In the genomic region with DNA sequence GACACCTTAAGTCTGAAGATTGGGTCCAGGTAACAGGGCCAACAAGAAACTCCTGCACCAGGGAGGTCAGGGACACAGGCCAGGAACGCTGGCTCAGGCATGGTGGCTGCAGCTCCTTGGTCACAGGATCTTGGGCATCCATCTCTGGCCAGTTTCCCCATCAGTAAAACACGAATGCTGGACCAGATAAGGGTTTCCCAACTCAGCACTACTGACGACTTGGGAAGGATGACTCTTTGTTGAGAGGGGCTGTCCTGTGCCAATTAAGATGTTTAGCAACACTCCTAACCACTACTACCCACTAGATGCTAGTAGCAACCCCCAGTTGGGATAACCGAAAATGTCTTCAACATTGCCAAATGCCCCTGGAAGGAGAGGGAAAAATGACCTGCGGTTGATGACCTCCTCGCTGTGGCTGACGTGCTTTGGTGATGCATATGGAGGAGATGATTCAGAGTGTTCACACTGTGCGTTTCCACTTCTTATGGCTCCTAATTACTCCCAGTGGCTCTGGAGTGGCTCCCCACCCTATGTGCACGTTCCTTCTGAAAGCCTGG, we compare ENCODE assay signal across 21 cellular contexts.
"Had no signal": no experiment of that assay in that cellular context is flagged by ENCODE, and none has a peak within 500 bp of the region (broad histone marks: within the 10 kb centered on the region; RNA-seq: fewer than 3 reads in every experiment).

No MANE protein-coding gene starts in this region.

- H3K4me3 ChIP-seq: adrenal gland, ascending aorta, heart left ventricle, pancreas, psoas muscle, tibial artery had no signal

- H3K27me3 ChIP-seq: adrenal gland, ascending aorta, pancreas had no signal

- DNase-seq: activated CD4-positive, alpha-beta T cell treated with anti-CD3 and anti-CD28 coated beads for 1 hour; activated CD8-positive, alpha-beta memory T cell treated with anti-CD3 and anti-CD28 coated beads for 24 hours; activated CD8-positive, alpha-beta memory T cell treated with anti-CD3 and anti-CD28 coated beads, Interleukin-2, amount 50 U/mL, for 4 hours; activated naive CD4-positive, alpha-beta T cell; activated T-cell treated with anti-CD3 and anti-CD28 coated beads, Interleukin-2, amount 50 U/mL, for 24 hours; adrenal gland; central memory CD4-positive, alpha-beta T cell; effector memory CD4-positive, alpha-beta T cell; heart left ventricle; left ventricle myocardium superior; mammary epithelial cell; natural killer cell; pancreas; psoas muscle; right cardiac atrium; stimulated activated CD4-positive, alpha-beta T cell treated with anti-CD3 and anti-CD28 coated beads, Interleukin-12 subunit alpha, Interleukin-12 subunit beta, amount 100 ng/mL, for 4 hours; stimulated activated naive CD8-positive, alpha-beta T cell treated with anti-CD3 and anti-CD28 coated beads, Interleukin-15, amount 100 ng/mL, for 72 hours; tibial artery had no signal

- H3K27ac ChIP-seq: adrenal gland, ascending aorta, heart left ventricle, pancreas, psoas muscle, tibial artery had no signal

- FAIRE-seq: islet of Langerhans, pancreas had no signal

- H3K4me1 ChIP-seq: adrenal gland, ascending aorta, pancreas, psoas muscle, tibial artery had no signal

- H3K36me3 ChIP-seq: adrenal gland, ascending aorta, heart left ventricle, pancreas, tibial artery had no signal

- H3K9me3 ChIP-seq: adrenal gland, ascending aorta, heart left ventricle, pancreas, psoas muscle, tibial artery had no signal

- ATAC-seq: esophagus mucosa; left ventricle myocardium superior; natural killer cell; pancreas; right cardiac atrium; stimulated activated naive CD8-positive, alpha-beta T cell treated with anti-CD3 and anti-CD28 coated beads, Interleukin-15, amount 100 ng/mL, for 72 hours had no signal
